ENCODE assay signal across 8 cellular contexts in the genomic region with DNA sequence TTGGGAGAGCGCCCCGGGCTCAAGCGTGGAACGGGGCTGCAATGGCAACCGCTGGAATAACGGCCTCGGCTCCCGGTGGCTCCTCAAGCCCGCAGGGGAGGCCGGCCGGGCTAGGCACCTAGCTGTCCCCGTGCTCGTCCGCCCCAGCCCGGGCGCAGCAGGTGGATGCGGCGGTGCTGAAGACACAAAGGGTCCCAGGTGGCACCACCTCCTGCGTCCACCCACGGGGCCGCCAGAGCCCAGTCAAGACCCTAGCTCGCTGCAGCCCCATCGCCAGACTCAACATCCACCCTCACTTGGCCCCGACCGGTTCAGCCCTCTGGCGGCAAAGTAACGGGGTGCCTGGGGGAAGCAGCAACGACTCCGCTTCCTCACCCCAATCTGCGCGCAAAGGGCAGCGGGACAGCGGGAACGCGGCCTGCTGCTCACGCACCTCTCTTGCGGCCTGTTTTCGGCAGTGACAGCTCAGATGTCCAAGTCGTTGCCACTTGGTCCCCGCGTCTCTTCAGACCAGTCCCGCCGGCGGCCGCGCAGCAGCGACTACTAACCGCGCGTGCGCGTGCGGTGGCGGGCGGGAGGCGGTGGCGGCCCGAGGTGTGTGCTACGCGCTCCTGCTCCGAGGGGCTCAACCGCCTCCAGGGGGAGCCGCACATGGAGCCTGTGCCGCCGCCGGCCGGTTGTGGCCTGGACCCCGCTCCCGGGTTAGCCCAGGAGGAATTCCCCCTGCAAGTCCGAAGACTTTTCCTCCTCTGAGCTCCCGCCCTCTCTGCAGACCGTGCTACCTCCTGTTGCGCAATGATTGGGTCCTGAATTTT. TPM values are rescaled to one million over a fixed set of nuclear protein-coding genes. Genes with fewer than 3 reads are reported as not detected.
DNase-seq lines count a peak whose midpoint lies in the region; ATAC-seq, FAIRE-seq and TF ChIP-seq lines count a peak whose summit lies in the region.

A gene with protein sequence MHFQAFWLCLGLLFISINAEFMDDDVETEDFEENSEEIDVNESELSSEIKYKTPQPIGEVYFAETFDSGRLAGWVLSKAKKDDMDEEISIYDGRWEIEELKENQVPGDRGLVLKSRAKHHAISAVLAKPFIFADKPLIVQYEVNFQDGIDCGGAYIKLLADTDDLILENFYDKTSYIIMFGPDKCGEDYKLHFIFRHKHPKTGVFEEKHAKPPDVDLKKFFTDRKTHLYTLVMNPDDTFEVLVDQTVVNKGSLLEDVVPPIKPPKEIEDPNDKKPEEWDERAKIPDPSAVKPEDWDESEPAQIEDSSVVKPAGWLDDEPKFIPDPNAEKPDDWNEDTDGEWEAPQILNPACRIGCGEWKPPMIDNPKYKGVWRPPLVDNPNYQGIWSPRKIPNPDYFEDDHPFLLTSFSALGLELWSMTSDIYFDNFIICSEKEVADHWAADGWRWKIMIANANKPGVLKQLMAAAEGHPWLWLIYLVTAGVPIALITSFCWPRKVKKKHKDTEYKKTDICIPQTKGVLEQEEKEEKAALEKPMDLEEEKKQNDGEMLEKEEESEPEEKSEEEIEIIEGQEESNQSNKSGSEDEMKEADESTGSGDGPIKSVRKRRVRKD (minus strand): TSS at position 545 of the 815 bp plus-strand sequence. CDS start 14,570 bp downstream, outside the sequence.

- no peaks in the 10 kb centered on the region for H3K27me3 Mint-ChIP-seq in GM23338 (ENCODE audit: insufficient read depth, low read depth, poor library complexity)
- peaks cover 57% of the 10 kb centered on the region for H3K27me3 Mint-ChIP-seq in activated naive CD8-positive, alpha-beta T cell treated with anti-CD3 and anti-CD28 coated beads for 36 hours
- peaks cover 77% of the 10 kb centered on the region for H3K27me3 Mint-ChIP-seq in osteocyte (ENCODE audit: unreplicated experiment)

- H3K9me2 ChIP-seq in GM23338 (ENCODE audit: insufficient read depth) (no peaks in the 10 kb centered on the region), Karpas-422 (replicated peaks; ENCODE audit: insufficient read depth, low read length) (no peaks in the 10 kb centered on the region)

- peak within 1 kb of the TSS; percentile 81 for H3K4me2 ChIP-seq in GM23338
- H3K4me2 ChIP-seq in Karpas-422 (ENCODE audit: low read depth, low read length, poor library complexity, severe bottlenecking): peak within 1 kb of the TSS; percentile 67

- DNase-seq in Daoy (ENCODE audit: low read depth): peak; percentile 81
- DNase-seq in GM23338 (ENCODE audit: low spot score): peak; percentile 94
- DNase-seq in Karpas-422: peak; percentile 74
- DNase-seq in RWPE1 (ENCODE audit: low spot score): peak; percentile 40
- peak; percentile 79 for DNase-seq in activated naive CD8-positive, alpha-beta T cell treated with anti-CD3 and anti-CD28 coated beads for 36 hours
- peak; percentile 53 to 94 for DNase-seq in cardiac muscle cell (ENCODE audit: low read depth in 1 of 2, low spot score in 1 of 2)
- DNase-seq in osteocyte (ENCODE audit: extremely low spot score, unreplicated experiment): peak; percentile 88
- DNase-seq in urothelium cell line (ENCODE audit: low spot score): peak; percentile 89

- H3K4me3 Mint-ChIP-seq in GM23338: peak within 1 kb of the TSS; percentile 83
- peak within 1 kb of the TSS; percentile 81 for H3K4me3 Mint-ChIP-seq in activated naive CD8-positive, alpha-beta T cell treated with anti-CD3 and anti-CD28 coated beads for 36 hours
- peak within 1 kb of the TSS; percentile 76 for H3K4me3 Mint-ChIP-seq in osteocyte (ENCODE audit: unreplicated experiment)

- no peaks in the 10 kb centered on the region for H3F3A ChIP-seq in GM23338 (replicated peaks; ENCODE audit: low read depth)

- H3K27me3 ChIP-seq in GM23338 (ENCODE audit: insufficient read depth) (no peaks in the 10 kb centered on the region), Karpas-422 (ENCODE audit: low read length) (no peaks in the 10 kb centered on the region), cardiac muscle cell (no peaks in the 10 kb centered on the region)

- no peaks in the 10 kb centered on the region for H3K79me2 ChIP-seq in GM23338 (replicated peaks; ENCODE audit: insufficient read depth)
- no peaks in the 10 kb centered on the region for H3K79me2 ChIP-seq in Karpas-422 (ENCODE audit: low read length)

- CTCF ChIA-PET in RWPE1 (lab: Yijun Ruan, JAX): interaction anchor here (0.6 to 1.2 kb wide), 2 partner anchors 15 to 170 kb away, joined by 3 read pairs; no protein-coding TSS in a partner anchor

- POLR2A ChIA-PET in RWPE1 (lab: Yijun Ruan, JAX; ENCODE audit: low non-redundant PET): no interaction called here

- H3K4me1 Mint-ChIP-seq in GM23338: peaks cover 14% of the 10 kb centered on the region; the same call in 2 of the 3 replicates
- H3K4me1 Mint-ChIP-seq in activated naive CD8-positive, alpha-beta T cell treated with anti-CD3 and anti-CD28 coated beads for 36 hours: peaks cover 3% of the 10 kb centered on the region
- H3K4me1 Mint-ChIP-seq in osteocyte (ENCODE audit: unreplicated experiment): no peaks in the 10 kb centered on the region

- H4K20me1 ChIP-seq in GM23338 (replicated peaks; ENCODE audit: insufficient read depth) (no peaks in the 10 kb centered on the region), Karpas-422 (ENCODE audit: insufficient read depth, low read depth, low read length) (no peaks in the 10 kb centered on the region)

- H3K36me3 Mint-ChIP-seq in GM23338 (ENCODE audit: low read depth): no peaks in the 10 kb centered on the region
- H3K36me3 Mint-ChIP-seq in activated naive CD8-positive, alpha-beta T cell treated with anti-CD3 and anti-CD28 coated beads for 36 hours: no peaks in the 10 kb centered on the region
- H3K36me3 Mint-ChIP-seq in osteocyte (ENCODE audit: unreplicated experiment): no peaks in the 10 kb centered on the region

- FAIRE-seq in urothelium cell line (lab: Jason Lieb, UNC): peak; percentile 42

- H3K4me3 ChIP-seq in GM23338 (peak within 1 kb of the TSS; percentile 80), Karpas-422 (ENCODE audit: low read length) (peak within 1 kb of the TSS; percentile 66), cardiac muscle cell (peak within 1 kb of the TSS; percentile 61)

- TF ChIP-seq CTCF in GM23338 (conservative IDR thresholded peaks at IDR 0.05; ENCODE audit: low read depth in 2 of 2) (peak; percentile 53 to 77), RWPE1 (conservative IDR thresholded peaks at IDR 0.05; ENCODE audit: low read depth) (peak; percentile 58), cardiac muscle cell (IDR thresholded peaks at IDR 0.05; ENCODE audit: low read depth, low read length) (peak; percentile 33), osteocyte (IDR thresholded peaks at IDR 0.05) (peak; percentile 57)

- H2AFZ ChIP-seq in GM23338 (peak within 1 kb of the TSS; percentile 98), Karpas-422 (ENCODE audit: low read length) (peak within 1 kb of the TSS; percentile 88; the same call in 1 of the 2 replicates)

- H3K9me3 ChIP-seq in Karpas-422 (ENCODE audit: low read length) (no peaks in the 10 kb centered on the region), cardiac muscle cell (ENCODE audit: low read depth) (no peaks in the 10 kb centered on the region)

- peak within 1 kb of the TSS; percentile 62 for H3K9ac ChIP-seq in Karpas-422 (ENCODE audit: low read length)

- H3K36me3 ChIP-seq in GM23338 (ENCODE audit: insufficient read depth): no peaks in the 10 kb centered on the region
- H3K36me3 ChIP-seq in Karpas-422 (ENCODE audit: insufficient read depth, low read length): no peaks in the 10 kb centered on the region
- H3K36me3 ChIP-seq in cardiac muscle cell: no peaks in the 10 kb centered on the region

- H3K27ac Mint-ChIP-seq in GM23338 (peak within 1 kb of the TSS; percentile 47; the same call in 1 of the 2 replicates), osteocyte (ENCODE audit: unreplicated experiment) (no peak within 1 kb of the TSS)
- no peak within 1 kb of the TSS for H3K27ac Mint-ChIP-seq in activated naive CD8-positive, alpha-beta T cell treated with anti-CD3 and anti-CD28 coated beads for 36 hours

- H3K9me3 Mint-ChIP-seq in GM23338: no peaks in the 10 kb centered on the region
- H3K9me3 Mint-ChIP-seq in activated naive CD8-positive, alpha-beta T cell treated with anti-CD3 and anti-CD28 coated beads for 36 hours: no peaks in the 10 kb centered on the region
- H3K9me3 Mint-ChIP-seq in osteocyte (ENCODE audit: unreplicated experiment): no peaks in the 10 kb centered on the region

- peak; percentile 96 for ATAC-seq in GM23338

- no peak within 1 kb of the TSS for H3K27ac ChIP-seq in GM23338 (ENCODE audit: low read depth)
- H3K27ac ChIP-seq in Karpas-422 (ENCODE audit: low read length): no peak within 1 kb of the TSS
- H3K27ac ChIP-seq in RWPE1: peak within 1 kb of the TSS; percentile 62; the same call in 1 of the 2 replicates
- peak within 1 kb of the TSS; percentile 52 for H3K27ac ChIP-seq in cardiac muscle cell

- H3K4me1 ChIP-seq in GM23338 (ENCODE audit: insufficient read depth) (no peaks in the 10 kb centered on the region; the same call in none of the 2 replicates), Karpas-422 (ENCODE audit: low read length) (peaks cover 9% of the 10 kb centered on the region; the same call in 1 of the 2 replicates), cardiac muscle cell (ENCODE audit: low read depth) (no peaks in the 10 kb centered on the region)

TF ChIP-seq in GM23338, 12 proteins besides CTCF, POLR2A, EP300 and RAD21 (continues in another document):
- TF ChIP-seq NANOG (IDR thresholded peaks at IDR 0.05; ENCODE audit: borderline replicate concordance) (no peak), STAT1 (IDR thresholded peaks at IDR 0.05; ENCODE audit: unreplicated experiment) (no peak), ZNF331 (CRISPR knock-in tag; IDR thresholded peaks at IDR 0.05; ENCODE audit: low read depth) (no peak)

RNA-seq across cellular contexts. Expression of the gene that starts here (rescaled TPM):
- 9.3 and 9.4 TPM in 2 replicates for total RNA-seq in Daoy (2014; rRNA removed; shearing (Covaris generic))
- total RNA-seq in GM23338 (2014; rRNA removed; shearing (Covaris generic)): 2.5 and 4.0 TPM in 2 replicates
- polyA plus RNA-seq in GM23338 (2016; fragmentation: Nextera tagmentation; extraction: Ambion mirVana) (3.8 and 5.2 TPM in 2 replicates), cardiac muscle cell (18.0 and 34.4 TPM in 2 replicates)
- total RNA-seq in Karpas-422 (2014; rRNA removed; shearing (Covaris generic); ENCODE audit: low replicate concordance): 0.07 TPM in 1 of 2 replicates, not detected in the other
- total RNA-seq in activated naive CD8-positive, alpha-beta T cell treated with anti-CD3 and anti-CD28 coated beads for 36 hours: under 1 TPM; 0.22 to 0.27 TPM
- total RNA-seq in cardiac muscle cell (9.1 and 15.1 TPM in 2 replicates), osteocyte (not detected in 2 replicates)

Comparison
In these comparisons a context has a peak if more than half of its experiments do, and no peak if none do; other contexts are left out.
1. Peak in DNase-seq, H3K4me3 ChIP-seq, H3K9ac ChIP-seq and H3K4me2 ChIP-seq in Karpas-422; RNA of the gene not detected or under 1 TPM.
2. Peak in DNase-seq in activated naive CD8-positive, alpha-beta T cell treated with anti-CD3 and anti-CD28 coated beads for 36 hours; RNA of the gene not detected or under 1 TPM.
3. Peak in DNase-seq in osteocyte; RNA of the gene not detected or under 1 TPM.
4. DNase-seq: peak in every context shown above with its lines; median percentile 94 in GM23338; 89 in urothelium cell line; 88 in osteocyte; 81 in Daoy; 79 in activated naive CD8-positive, alpha-beta T cell treated with anti-CD3 and anti-CD28 coated beads for 36 hours; 74 in Karpas-422; 74 in cardiac muscle cell; 40 in RWPE1.
5. H3K27ac ChIP-seq: peak in RWPE1 (single experiment) and cardiac muscle cell (single experiment); none in GM23338 (single experiment) and Karpas-422 (single experiment).
6. Peak in every context shown above with its lines, with median percentiles within 50 percentile points of each other: H3K4me3 ChIP-seq, H3K4me3 Mint-ChIP-seq and CTCF ChIP-seq.